Comparison of ENCODE assay signal across 17 cellular contexts in the genomic region with DNA sequence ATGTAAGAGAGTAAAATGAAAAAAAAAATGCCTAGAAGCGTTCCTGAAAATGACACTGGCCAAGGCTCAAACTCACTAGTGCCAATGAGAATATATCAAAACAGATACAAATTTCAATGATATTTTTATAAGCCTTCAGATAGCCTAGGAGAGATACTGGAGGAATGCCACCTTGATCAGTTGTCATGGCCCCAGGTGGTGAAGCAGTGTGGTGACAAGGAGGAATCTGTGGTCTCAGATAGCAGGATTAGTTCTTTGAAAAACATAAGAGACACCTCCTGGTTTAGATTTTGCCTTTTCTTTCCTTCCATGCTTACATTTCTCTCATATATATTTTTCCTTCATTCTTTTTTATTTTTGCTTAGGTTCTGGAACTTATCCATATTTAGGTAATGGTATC.
DNase-seq lines count a peak whose midpoint lies in the region; ATAC-seq, FAIRE-seq and TF ChIP-seq lines count a peak whose summit lies in the region.
"Had no signal": no experiment of that assay in that cellular context is flagged by ENCODE, and none has a peak within 500 bp of the region (broad histone marks: within the 10 kb centered on the region; RNA-seq: fewer than 3 reads in every experiment).

No MANE protein-coding gene starts in this region.

- H3K4me2 ChIP-seq in HepG2 (ENCODE audit: low read depth, low read length), result no peak overlapping the region
- H3K4me2 ChIP-seq: BLaER1 treated with 17β-estradiol and CSF1 and Interleukin-3, amounts not matched to agents 10 nM and 100 nM had no signal

- peak overlapping the region in 6 of 12 donors; percentile 29 to 58 (median 42) for H3K27ac ChIP-seq in heart left ventricle
- H3K27ac ChIP-seq in right lobe of liver, result peak overlapping the region in 2 of 3 donors; percentile 54 to 74
- H3K27ac ChIP-seq in HepG2 (ENCODE audit: extremely low read length, insufficient read depth, low read length), result no peak overlapping the region
- H3K27ac ChIP-seq: BLaER1 treated with 17β-estradiol and CSF1 and Interleukin-3, amounts not matched to agents 10 nM and 100 nM; GM23248 had no signal

- TF ChIP-seq EP300 in HepG2 (IDR thresholded peaks at IDR 0.05; ENCODE audit: low read depth in 2 of 2, low read length in 2 of 2), result no peak
- TF ChIP-seq EP300 in HepG2 (CRISPR knock-in tag; IDR thresholded peaks at IDR 0.05; ENCODE audit: borderline replicate concordance), result no peak

- H2AFZ ChIP-seq in HepG2 (ENCODE audit: low read length), result no peak overlapping the region
- H2AFZ ChIP-seq: GM23248 had no signal

- H3K4me1 ChIP-seq in heart left ventricle (peaks cover 0 to 11% (median 0%) of the 10 kb centered on the region in 12 donors), right lobe of liver (peaks cover 0 to 31% (median 10%) of the 10 kb centered on the region in 4 donors), HepG2 (ENCODE audit: insufficient read depth, low read length) (no peaks in the 10 kb centered on the region)
- H3K4me1 ChIP-seq: BLaER1 treated with 17β-estradiol and CSF1 and Interleukin-3, amounts not matched to agents 10 nM and 100 nM; HAP-1 had no signal

- peak overlapping the region; percentile 51 for H3K27ac Mint-ChIP-seq in mesothelial cell of epicardium
- H3K27ac Mint-ChIP-seq: B cell; CD8-positive, alpha-beta T cell had no signal

- peaks cover 3% of the 10 kb centered on the region for H3K9me3 Mint-ChIP-seq in mesothelial cell of epicardium

- CTCF ChIA-PET in HepG2 (lab: Yijun Ruan, JAX; ENCODE audit: low intra/inter-chr PET ratio, low total read pairs), result no interaction called here

- no peak for TF ChIP-seq POLR2A in heart left ventricle (IDR thresholded peaks at IDR 0.05)
- TF ChIP-seq POLR2A in right lobe of liver (IDR thresholded peaks at IDR 0.05), result no peak
- no peak for TF ChIP-seq POLR2A in HepG2 (IDR thresholded peaks at IDR 0.05; ENCODE audit: insufficient read depth in 1 of 2, low read depth in 2 of 2, low read length in 2 of 2)

- H3K4me3 Mint-ChIP-seq in mesothelial cell of epicardium, result no peak overlapping the region
- H3K4me3 Mint-ChIP-seq: B cell; CD8-positive, alpha-beta T cell had no signal

- H3K79me2 ChIP-seq in HepG2 (ENCODE audit: insufficient read depth, low read length), result no peaks in the 10 kb centered on the region

- ATAC-seq in Right ventricle myocardium superior (ENCODE audit: poor library complexity), result peak; percentile 52
- ATAC-seq in heart left ventricle, result no peak
- ATAC-seq in right lobe of liver, result no peak
- no peak for ATAC-seq in HepG2
- no peak for ATAC-seq in GM21825 (IDR thresholded peaks at IDR 0.05; ENCODE audit: unreplicated experiment)
- ATAC-seq in sciatic nerve, result no peak
- ATAC-seq: CD8-positive, alpha-beta T cell had no signal

- no peak for TF ChIP-seq RAD21 in HepG2 (CRISPR knock-in tag; IDR thresholded peaks at IDR 0.05)

- POLR2A ChIA-PET in HepG2 (lab: Yijun Ruan, JAX), result no interaction called here

- DNase-seq in Right ventricle myocardium superior (no peak), heart left ventricle (no peak), right lobe of liver (no peak), HepG2 (ENCODE audit: low spot score) (no peak), mesothelial cell of epicardium (ENCODE audit: low spot score in 2 of 2, unreplicated experiment in 2 of 2) (no peak), sciatic nerve (ENCODE audit: low spot score) (no peak)
- DNase-seq: CD8-positive, alpha-beta T cell; DMS 273 treated with DMSO at 0.1 percent for 48 hours; DND-41; EL; GM23248 had no signal

- no peak for FAIRE-seq in HepG2 (lab: Jason Lieb, UNC)
- FAIRE-seq: GM12891, GM19239 had no signal

- no peaks in the 10 kb centered on the region for H4K20me1 ChIP-seq in HepG2 (ENCODE audit: insufficient read depth, low read length)
- H4K20me1 ChIP-seq: BLaER1 treated with 17β-estradiol and CSF1 and Interleukin-3, amounts not matched to agents 10 nM and 100 nM had no signal

- H3K4me3 ChIP-seq in heart left ventricle (no peak overlapping the region), right lobe of liver (no peak overlapping the region), HepG2 (replicated peaks in 1 of 3; ENCODE audit: insufficient read depth in 1 of 3, low read depth in 2 of 3, low read length in 3 of 3) (no peak overlapping the region)
- H3K4me3 ChIP-seq: BLaER1 treated with 17β-estradiol and CSF1 and Interleukin-3, amounts not matched to agents 10 nM and 100 nM; GM23248; HAP-1 had no signal

- peaks cover 12% of the 10 kb centered on the region for H3K4me1 Mint-ChIP-seq in mesothelial cell of epicardium
- H3K4me1 Mint-ChIP-seq: B cell had no signal

- no peaks in the 10 kb centered on the region for H3K36me3 Mint-ChIP-seq in mesothelial cell of epicardium
- H3K36me3 Mint-ChIP-seq: CD8-positive, alpha-beta T cell had no signal

- in situ Hi-C loops in HepG2 (cut with HindIII; ENCODE audit: extremely low pct_ligation_motif_present, low pct_unique_long_range_greater_than_20kb), result no loop called here

- no TSS peak for BruUV-seq in HepG2 (replicated peaks; lab: Mats Ljungman, UMichigan)

- H3K9me3 ChIP-seq in heart left ventricle (peaks cover 0 to 4% (median 0%) of the 10 kb centered on the region in 12 donors), right lobe of liver (no peaks in the 10 kb centered on the region), HepG2 (ENCODE audit: low read length) (peaks cover 93% of the 10 kb centered on the region)
- H3K9me3 ChIP-seq: HAP-1 had no signal

- H3K36me3 ChIP-seq in heart left ventricle (no peaks in the 10 kb centered on the region), right lobe of liver (no peaks in the 10 kb centered on the region), HepG2 (replicated peaks in 1 of 2; ENCODE audit: control insufficient read depth in 1 of 2, insufficient read depth in 2 of 2, low read length in 2 of 2) (no peaks in the 10 kb centered on the region)
- H3K36me3 ChIP-seq: BLaER1 treated with 17β-estradiol and CSF1 and Interleukin-3, amounts not matched to agents 10 nM and 100 nM; HAP-1 had no signal

- no peaks in the 10 kb centered on the region for H3K27me3 Mint-ChIP-seq in mesothelial cell of epicardium (ENCODE audit: low read depth)
- H3K27me3 Mint-ChIP-seq: B cell had no signal

- H3K27me3 ChIP-seq in heart left ventricle (no peaks in the 10 kb centered on the region), right lobe of liver (no peaks in the 10 kb centered on the region), HepG2 (ENCODE audit: control insufficient read depth in 1 of 2, insufficient read depth in 2 of 2, low read length in 2 of 2) (no peaks in the 10 kb centered on the region)
- H3K27me3 ChIP-seq: BLaER1 treated with 17β-estradiol and CSF1 and Interleukin-3, amounts not matched to agents 10 nM and 100 nM had no signal

- intact Hi-C loops in Right ventricle myocardium superior (cut with DNase I), result no loop called here
- intact Hi-C loops in heart left ventricle (cut with DNase I), result no loop called here
- intact Hi-C loops in right lobe of liver (cut with DNase I), result no loop called here
- intact Hi-C loops in HepG2 (cut with micrococcal nuclease; ENCODE audit: unreplicated experiment), result no loop called here
- intact Hi-C loops in sciatic nerve (cut with DNase I), result no loop called here

- TF ChIP-seq CTCF in heart left ventricle (IDR thresholded peaks at IDR 0.05) (no peak), right lobe of liver (IDR thresholded peaks at IDR 0.05) (no peak), HepG2 (CRISPR knock-in tag; IDR thresholded peaks at IDR 0.05) (no peak), mesothelial cell of epicardium (IDR thresholded peaks at IDR 0.05; ENCODE audit: unreplicated experiment) (no peak)

- H3K9ac ChIP-seq in HepG2 (ENCODE audit: insufficient read depth, low read depth, low read length), result no peak overlapping the region
- H3K9ac ChIP-seq: BLaER1 treated with 17β-estradiol and CSF1 and Interleukin-3, amounts not matched to agents 10 nM and 100 nM; GM23248 had no signal

- WGBS in heart left ventricle, 4 donors, result 35 to 39% (median 37%) methylated on average over 1 of the region's 1 CpG
- 42% methylated on average over 1 of the region's 1 CpG for WGBS in right lobe of liver (ENCODE audit: insufficient coverage, low coverage, low lambda C conversion rate, missing lambda C conversion rate)
- 21% methylated on average over 1 of the region's 1 CpG for WGBS in HepG2 (ENCODE audit: low lambda C conversion rate)

TF ChIP-seq in HepG2, 621 proteins besides CTCF, POLR2A, EP300 and RAD21 (continues in another document):
- TF ChIP-seq RXRB (CRISPR knock-in tag; IDR thresholded peaks at IDR 0.05; ENCODE audit: borderline replicate concordance), result no peak
- TF ChIP-seq, protein P1, sequence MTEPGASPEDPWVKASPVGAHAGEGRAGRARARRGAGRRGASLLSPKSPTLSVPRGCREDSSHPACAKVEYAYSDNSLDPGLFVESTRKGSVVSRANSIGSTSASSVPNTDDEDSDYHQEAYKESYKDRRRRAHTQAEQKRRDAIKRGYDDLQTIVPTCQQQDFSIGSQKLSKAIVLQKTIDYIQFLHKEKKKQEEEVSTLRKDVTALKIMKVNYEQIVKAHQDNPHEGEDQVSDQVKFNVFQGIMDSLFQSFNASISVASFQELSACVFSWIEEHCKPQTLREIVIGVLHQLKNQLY (CRISPR knock-in tag; IDR thresholded peaks at IDR 0.05), result no peak
- TF ChIP-seq TBX3 (IDR thresholded peaks at IDR 0.05; ENCODE audit: borderline replicate concordance), result no peak
- no peak for TF ChIP-seq HDAC2 (CRISPR knock-in tag; IDR thresholded peaks at IDR 0.05)
- TF ChIP-seq SP140L (CRISPR knock-in tag; IDR thresholded peaks at IDR 0.05; ENCODE audit: borderline replicate concordance), result no peak
- TF ChIP-seq RFXANK (CRISPR knock-in tag; IDR thresholded peaks at IDR 0.05), result no peak
- no peak for TF ChIP-seq JDP2 (CRISPR knock-in tag; IDR thresholded peaks at IDR 0.05; ENCODE audit: borderline replicate concordance)
- no peak for TF ChIP-seq ZBTB8A (CRISPR knock-in tag; IDR thresholded peaks at IDR 0.05; ENCODE audit: borderline replicate concordance, low read depth)
- TF ChIP-seq HCFC1 (IDR thresholded peaks at IDR 0.05; ENCODE audit: low read depth, low read length), result no peak
- no peak for TF ChIP-seq CHD2 (IDR thresholded peaks at IDR 0.05; ENCODE audit: low read depth, low read length)
- TF ChIP-seq ZNF577 (CRISPR knock-in tag; IDR thresholded peaks at IDR 0.05; ENCODE audit: borderline replicate concordance, low read depth), result no peak
- no peak for TF ChIP-seq HHEX (CRISPR knock-in tag; IDR thresholded peaks at IDR 0.05)
- TF ChIP-seq, protein P2, sequence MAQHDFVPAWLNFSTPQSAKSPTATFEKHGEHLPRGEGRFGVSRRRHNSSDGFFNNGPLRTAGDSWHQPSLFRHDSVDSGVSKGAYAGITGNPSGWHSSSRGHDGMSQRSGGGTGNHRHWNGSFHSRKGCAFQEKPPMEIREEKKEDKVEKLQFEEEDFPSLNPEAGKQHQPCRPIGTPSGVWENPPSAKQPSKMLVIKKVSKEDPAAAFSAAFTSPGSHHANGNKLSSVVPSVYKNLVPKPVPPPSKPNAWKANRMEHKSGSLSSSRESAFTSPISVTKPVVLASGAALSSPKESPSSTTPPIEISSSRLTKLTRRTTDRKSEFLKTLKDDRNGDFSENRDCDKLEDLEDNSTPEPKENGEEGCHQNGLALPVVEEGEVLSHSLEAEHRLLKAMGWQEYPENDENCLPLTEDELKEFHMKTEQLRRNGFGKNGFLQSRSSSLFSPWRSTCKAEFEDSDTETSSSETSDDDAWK (CRISPR knock-in tag; IDR thresholded peaks at IDR 0.05), result no peak
- no peak for TF ChIP-seq ZFYVE20 (CRISPR knock-in tag; IDR thresholded peaks at IDR 0.05; ENCODE audit: borderline replicate concordance, low read depth)
